22 cellular contexts compared by ENCODE assay signal in the genomic region with DNA sequence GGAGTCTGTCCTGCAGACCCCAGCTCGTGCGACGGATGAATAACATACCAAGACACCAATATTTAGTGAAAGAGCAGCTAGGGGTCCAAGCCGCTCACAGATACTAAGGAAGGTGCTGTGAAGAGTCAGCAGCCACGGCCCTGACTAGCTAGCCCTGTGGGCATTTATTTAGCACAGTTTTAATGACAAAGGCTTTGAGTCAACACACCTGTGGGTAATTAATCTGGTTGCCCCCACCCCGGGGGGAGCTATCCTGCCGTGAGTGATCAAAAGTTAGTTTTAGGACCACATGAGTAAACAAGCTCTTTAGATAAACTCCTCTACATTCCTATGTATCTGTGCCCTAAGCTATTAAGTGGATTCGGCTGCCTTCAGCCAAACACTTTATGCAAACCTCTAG. TPM values are rescaled to one million over a fixed set of nuclear protein-coding genes. Genes with fewer than 3 reads are reported as not detected.
A peak's percentile ranks its signal among the peaks of the same experiment; 100 is the strongest.
DNase-seq lines count a peak whose midpoint lies in the region; ATAC-seq, FAIRE-seq and TF ChIP-seq lines count a peak whose summit lies in the region.
"Had no signal": no experiment of that assay in that cellular context is flagged by ENCODE, and none has a peak within 500 bp of the region (broad histone marks: within the 10 kb centered on the region; RNA-seq: fewer than 3 reads in every experiment).

No MANE protein-coding gene starts in this region.

- H3K9me3 ChIP-seq in H1 (ENCODE audit: insufficient read depth in 2 of 2, low read depth in 1 of 2, low read length in 1 of 2) (peaks cover 9 to 12% of the 10 kb centered on the region in 2 experiments; a peak in 3 of 4 replicates), psoas muscle (peaks cover 10% of the 10 kb centered on the region)
- H3K9me3 ChIP-seq: A549 had no signal

- H2BK12ac ChIP-seq in H1 (ENCODE audit: low read depth, low read length), result no peak overlapping the region

- H3K79me2 ChIP-seq in GM23338 (replicated peaks; ENCODE audit: insufficient read depth) (no peaks in the 10 kb centered on the region), H1 (ENCODE audit: control insufficient read depth in 1 of 2, insufficient read depth in 2 of 2, low read length in 2 of 2) (no peaks in the 10 kb centered on the region)

- no peaks in the 10 kb centered on the region for H3K23me2 ChIP-seq in H1 (ENCODE audit: low read depth, low read length)

- POLR2A ChIA-PET in H1 (lab: Charles Lee; ENCODE audit: partially characterized antibody), result interaction anchor here (1.0 kb wide), 2 partner anchors 13 to 17 kb away, joined by 3 read pairs; no protein-coding TSS in a partner anchor

- peaks cover 17% of the 10 kb centered on the region; the same call in 2 of the 3 replicates for H3K36me3 Mint-ChIP-seq in GM23338 (ENCODE audit: low read depth)

- no peak overlapping the region for H3K4me3 Mint-ChIP-seq in GM23338
- H3K4me3 Mint-ChIP-seq: B cell; CD4-positive, alpha-beta T cell; CD8-positive, alpha-beta T cell had no signal

- no peaks in the 10 kb centered on the region for H3K4me1 Mint-ChIP-seq in GM23338
- H3K4me1 Mint-ChIP-seq: B cell had no signal

- H4K20me1 ChIP-seq in GM23338 (replicated peaks; ENCODE audit: insufficient read depth) (no peaks in the 10 kb centered on the region), H1 (replicated peaks in 1 of 2; ENCODE audit: control insufficient read depth in 1 of 2, insufficient read depth in 2 of 2, low read length in 2 of 2) (no peaks in the 10 kb centered on the region)
- H4K20me1 ChIP-seq: BLaER1 treated with 17β-estradiol and CSF1 and Interleukin-3, amounts not matched to agents 10 nM and 100 nM had no signal

- H2BK20ac ChIP-seq in H1 (ENCODE audit: low read length), result no peak overlapping the region

- no peak overlapping the region for H3K27ac ChIP-seq in GM23338 (ENCODE audit: low read depth)
- no peak overlapping the region for H3K27ac ChIP-seq in H1 (ENCODE audit: low read depth, low read length)
- peak overlapping the region; percentile 96 for H3K27ac ChIP-seq in psoas muscle
- H3K27ac ChIP-seq: A549; BLaER1 treated with 17β-estradiol and CSF1 and Interleukin-3, amounts not matched to agents 10 nM and 100 nM; C4-2B had no signal

- no peak overlapping the region for H3K14ac ChIP-seq in H1 (ENCODE audit: insufficient read length)

- intact Hi-C loops in psoas muscle (cut with DNase I), result no loop called here

- peaks cover 27% of the 10 kb centered on the region for H3K9me3 Mint-ChIP-seq in GM23338

- TF ChIP-seq EP300 in H1 (IDR thresholded peaks at IDR 0.05; ENCODE audit: borderline replicate concordance in 1 of 2, low read depth in 2 of 2, low read length in 2 of 2), result no peak

- H2AFZ ChIP-seq in GM23338 (no peak overlapping the region), H1 (ENCODE audit: low read length) (no peak overlapping the region)

- no peak overlapping the region for H2AK5ac ChIP-seq in H1 (ENCODE audit: low read depth, low read length)

- no peak for TF ChIP-seq RAD21 in H1 (IDR thresholded peaks at IDR 0.05 in 1 of 2, conservative IDR thresholded peaks at IDR 0.05 in 1 of 2; ENCODE audit: low read depth in 2 of 2, low read length in 2 of 2)

- H4K5ac ChIP-seq in H1 (ENCODE audit: insufficient read length, low read depth, low read length), result no peak overlapping the region

- WGBS in H1 (ENCODE audit: extremely low coverage in 1 of 2, insufficient coverage in 1 of 2, insufficient read length in 1 of 2, insufficient replicate concordance in 2 of 2, low coverage in 1 of 2, low lambda C conversion rate in 2 of 2, missing lambda C conversion rate in 1 of 2), 2 experiments, result 90% methylated on average over 8 of the region's 8 CpGs; no CpG with 5 or more reads in 1 of the 2 experiments
- 74 to 84% (median 79%) methylated on average over 8 of the region's 8 CpGs for WGBS in psoas muscle, 3 donors

- no peak overlapping the region for H4K8ac ChIP-seq in H1 (ENCODE audit: extremely low read depth, insufficient read depth, low read length)

- H3K9ac ChIP-seq in H1 (replicated peaks in 1 of 4; ENCODE audit: extremely low read depth in 1 of 4, low read depth in 3 of 4, low read length in 3 of 4), result no peak overlapping the region
- H3K9ac ChIP-seq: BLaER1 treated with 17β-estradiol and CSF1 and Interleukin-3, amounts not matched to agents 10 nM and 100 nM had no signal

- no peak for TF ChIP-seq POLR2A in H1 (IDR thresholded peaks at IDR 0.05; ENCODE audit: control extremely low read depth in 1 of 2, low read depth in 2 of 2, low read length in 2 of 2)
- no peak for TF ChIP-seq POLR2A in GM12891 (IDR thresholded peaks at IDR 0.05; ENCODE audit: low read depth, low read length)

- H3K4me2 ChIP-seq in GM23338 (no peak overlapping the region), H1 (ENCODE audit: insufficient read depth in 1 of 2, low read depth in 2 of 2, low read length in 2 of 2) (no peak overlapping the region)
- H3K4me2 ChIP-seq: A549; BLaER1 treated with 17β-estradiol and CSF1 and Interleukin-3, amounts not matched to agents 10 nM and 100 nM had no signal

- no peak overlapping the region for H2BK15ac ChIP-seq in H1 (ENCODE audit: low read length)

- DNase-seq in ELF-1 (ENCODE audit: low read depth, low spot score) (peak; percentile 49), GM23338 (ENCODE audit: low spot score) (peak; percentile 32), H1 (ENCODE audit: low read depth in 1 of 2, low spot score in 2 of 2) (no peak), psoas muscle (no peak), GM12891 (ENCODE audit: insufficient read length, low spot score) (no peak), A172 (ENCODE audit: low spot score) (no peak)
- no peak for DNase-seq in stimulated activated CD4-positive, alpha-beta T cell treated with anti-CD3 and anti-CD28 coated beads, Interleukin-4, amount 100 ng/mL, for 24 hours
- DNase-seq: 8988T; AML-193; Caco-2; Calu3; CD4-positive, alpha-beta T cell; CD8-positive, alpha-beta T cell; DMS79 treated with DMSO at 0.1 percent for 48 hours; GDM1 had no signal

- H3K56ac ChIP-seq in H1 (replicated peaks; ENCODE audit: insufficient read length, low read depth, low read length), result no peak overlapping the region

- H3K36me3 ChIP-seq in GM23338 (ENCODE audit: insufficient read depth) (no peaks in the 10 kb centered on the region; the same call in 1 of the 2 replicates), H1 (ENCODE audit: control insufficient read depth in 2 of 4, insufficient read depth in 4 of 4, low read length in 3 of 4) (no peaks in the 10 kb centered on the region), psoas muscle (ENCODE audit: insufficient read depth in 1 of 2, low read depth in 1 of 2) (no peaks in the 10 kb centered on the region)

- no peak overlapping the region for H3K18ac ChIP-seq in H1 (ENCODE audit: extremely low read depth, low read length)

- H3K23ac ChIP-seq in H1 (ENCODE audit: insufficient read length), result no peak overlapping the region

- H2BK5ac ChIP-seq in H1 (ENCODE audit: low read depth, low read length), result no peak overlapping the region

- H3K27ac Mint-ChIP-seq in GM23338, result no peak overlapping the region
- H3K27ac Mint-ChIP-seq: B cell; CD4-positive, alpha-beta T cell; CD8-positive, alpha-beta T cell had no signal

- ATAC-seq in GM23338 (no peak; the same call in 2 of the 3 replicates), psoas muscle (no peak), GM18861 (IDR thresholded peaks at IDR 0.05; ENCODE audit: unreplicated experiment) (no peak)
- ATAC-seq: A549; CD8-positive, alpha-beta T cell; GM12878 had no signal

- no peak overlapping the region for H3K4me3 ChIP-seq in GM23338
- no peak overlapping the region for H3K4me3 ChIP-seq in H1 (ENCODE audit: extremely low read depth in 1 of 4, insufficient read depth in 2 of 4, low read depth in 3 of 4, low read length in 4 of 4)
- H3K4me3 ChIP-seq in psoas muscle, result no peak overlapping the region
- H3K4me3 ChIP-seq: A549; BLaER1 treated with 17β-estradiol and CSF1 and Interleukin-3, amounts not matched to agents 10 nM and 100 nM; GM12878 had no signal

- no peak overlapping the region for H2BK120ac ChIP-seq in H1 (replicated peaks; ENCODE audit: low read depth, low read length)

- CTCF ChIA-PET in H1 (lab: Charles Lee; ENCODE audit: partially characterized antibody), result interaction anchor here (0.7 to 2.6 kb wide), 3 partner anchors 10 to 14 kb away, joined by 3 to 9 read pairs (median 8); no protein-coding TSS in a partner anchor

- peaks cover 4% of the 10 kb centered on the region for H3K27me3 Mint-ChIP-seq in GM23338 (ENCODE audit: insufficient read depth, low read depth, poor library complexity)
- H3K27me3 Mint-ChIP-seq: B cell; CD4-positive, alpha-beta T cell had no signal

- no peaks in the 10 kb centered on the region for H3K27me3 ChIP-seq in GM23338 (ENCODE audit: insufficient read depth)
- peaks cover 0 to 4% (median 0%) of the 10 kb centered on the region in 4 experiments; a peak in 1 of 7 replicates for H3K27me3 ChIP-seq in H1 (replicated peaks in 1 of 4; ENCODE audit: control insufficient read depth in 3 of 4, extremely low read depth in 1 of 4, insufficient read depth in 3 of 4, low read length in 3 of 4)
- H3K27me3 ChIP-seq in psoas muscle (ENCODE audit: insufficient read depth in 3 of 3, low read length in 2 of 3), result no peaks in the 10 kb centered on the region
- H3K27me3 ChIP-seq: BLaER1 treated with 17β-estradiol and CSF1 and Interleukin-3, amounts not matched to agents 10 nM and 100 nM had no signal

- no peak for TF ChIP-seq CTCF in GM23338 (conservative IDR thresholded peaks at IDR 0.05; ENCODE audit: low read depth in 2 of 2)
- no peak for TF ChIP-seq CTCF in H1 (IDR thresholded peaks at IDR 0.05; ENCODE audit: control extremely low read depth in 1 of 3, insufficient read depth in 1 of 3, low read depth in 1 of 3, low read length in 3 of 3)
- TF ChIP-seq CTCF in psoas muscle (IDR thresholded peaks at IDR 0.05), result no peak

- H3K79me1 ChIP-seq in H1 (ENCODE audit: low read depth, low read length), result no peaks in the 10 kb centered on the region

- no peak for FAIRE-seq in H1 (lab: Jason Lieb, UNC)
- no peak for FAIRE-seq in GM12891 (lab: Jason Lieb, UNC)
- FAIRE-seq: A549, D721Med, GM12878 had no signal

- H3K4me1 ChIP-seq in GM23338 (ENCODE audit: insufficient read depth) (no peaks in the 10 kb centered on the region), H1 (replicated peaks in 1 of 4; ENCODE audit: control insufficient read depth in 3 of 4, insufficient read depth in 4 of 4, low read length in 3 of 4) (no peaks in the 10 kb centered on the region), psoas muscle (peaks cover 37% of the 10 kb centered on the region)
- H3K4me1 ChIP-seq: A549; BLaER1 treated with 17β-estradiol and CSF1 and Interleukin-3, amounts not matched to agents 10 nM and 100 nM; Caco-2 had no signal

- no peak overlapping the region for H3K4ac ChIP-seq in H1 (replicated peaks; ENCODE audit: insufficient read length, low read depth, low read length)

- H3F3A ChIP-seq in GM23338 (replicated peaks; ENCODE audit: low read depth), result no peaks in the 10 kb centered on the region

- no peak overlapping the region for H4K91ac ChIP-seq in H1 (replicated peaks; ENCODE audit: insufficient read length, low read length)

- 0 out of 2 replicates have a peak, but pooled peaks cover 2% of the 10 kb centered on the region for H3K9me2 ChIP-seq in GM23338 (ENCODE audit: insufficient read depth)

RNA-seq across cellular contexts. Expression of a gene that starts 18.7 kb away (rescaled TPM):
- total RNA-seq in GM23338 (2014; rRNA removed; shearing (Covaris generic)), result 1.1 and 2.1 TPM in 2 replicates
- polyA plus RNA-seq in GM23338 (2016; fragmentation: Nextera tagmentation; extraction: Ambion mirVana) (0.37 and 0.84 TPM in 2 replicates), H1 (2011; rRNA removed) (2.0 and 2.1 TPM in 2 replicates), psoas muscle (100 to 1,000 TPM; 114 to 214 (median 154) TPM)
- 0.75 and 0.80 TPM in 2 replicates for total RNA-seq in H1 (2021; fragmentation: NEBNext Ultra II Directional; extraction: Animal tissue kit (Norgen Biotek cat#: 25700))
- polyA plus RNA-seq in H1 (2011; cell fraction: cytosol; rRNA removed), result 3.2 TPM
- 11.0 TPM for polyA plus RNA-seq in H1 (2011; cell fraction: nucleus; rRNA removed)
- polyA plus RNA-seq in H1 (2012, experiment 1 of 2), result 1.1 to 2.2 TPM (median 1.8 TPM) in 4 replicates
- not detected for polyA plus RNA-seq in H1 (2012, experiment 2 of 2)
- polyA plus RNA-seq in H1 (2013, experiment 1 of 2), result 0.65 TPM
- polyA plus RNA-seq in H1 (2013, experiment 2 of 2), result 0.79 TPM
- 0.60 and 2.6 TPM in 2 replicates for polyA minus RNA-seq in H1 (2011; rRNA and poly(A)+ RNA removed)
- polyA minus RNA-seq in H1 (2011; cell fraction: cytosol; rRNA and poly(A)+ RNA removed), result not detected
- 1.9 TPM for polyA minus RNA-seq in H1 (2011; cell fraction: nucleus; rRNA and poly(A)+ RNA removed)
- 100 to 1,000 TPM; 216 to 413 (median 266) TPM for total RNA-seq in psoas muscle
- polyA plus RNA-seq in GM12891 (2012; ENCODE audit: low read depth, missing spikeins), result 3.7 TPM
- 0.12 TPM in 1 of 2 replicates, not detected in the other for total RNA-seq in A172 (2014; rRNA removed; shearing (Covaris generic))

Comparison
In these comparisons a context has a peak if more than half of its experiments do, and no peak if none do; other contexts are left out.
1. DNase-seq: peak in ELF-1 (single experiment) and GM23338 (single experiment); none in H1 (0 of 2), psoas muscle (0 of 2), GM12891 (single experiment), stimulated activated CD4-positive, alpha-beta T cell treated with anti-CD3 and anti-CD28 coated beads, Interleukin-4, amount 100 ng/mL, for 24 hours (single experiment) and A172 (single experiment).
2. RNA of a gene that starts 18.7 kb away (total RNA-seq): 216 to 413 TPM in psoas muscle; 1.1 to 2.1 TPM in GM23338, 0.75 to 0.80 TPM in H1 and 0.12 TPM in A172; every median in the first group is over 10 times any median in the second.